8 cellular contexts compared by ENCODE assay signal in the genomic region with DNA sequence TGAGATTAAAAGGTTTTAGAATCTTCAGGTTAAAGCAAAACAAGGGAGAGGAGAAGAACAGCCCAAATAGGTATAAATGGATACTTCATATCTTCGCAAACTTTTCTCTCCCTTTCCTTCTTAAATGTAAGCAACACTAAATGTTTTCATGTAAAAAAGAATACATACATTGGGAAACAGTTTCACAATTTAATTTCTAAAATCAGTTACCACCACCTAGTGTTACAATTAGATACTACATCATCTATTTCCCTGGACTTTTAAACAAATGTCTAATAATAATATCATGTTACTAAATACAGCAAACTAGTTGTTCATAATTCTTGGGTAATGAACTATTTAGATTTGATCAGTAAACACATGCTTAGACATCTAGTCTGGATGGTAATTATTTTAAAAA. TPM values are rescaled to one million over a fixed set of nuclear protein-coding genes. Genes with fewer than 3 reads are reported as not detected.
A peak's percentile ranks its signal among the peaks of the same experiment; 100 is the strongest.
DNase-seq lines count a peak whose midpoint lies in the region; TF ChIP-seq lines count a peak whose summit lies in the region.

No MANE protein-coding gene starts in this region.

- 72 to 76% methylated on average over 1 of the region's 1 CpG for WGBS in tibial nerve, 2 donors

- intact Hi-C loops in MCF 10A (cut with micrococcal nuclease) (loop anchor here (2.0 to 5.0 kb wide), 2 partner anchors 237 to 396 kb away; no protein-coding TSS in a partner anchor), breast epithelium (cut with DNase I; ENCODE audit: low total_unique reads) (no loop called here)

- H3K36me3 Mint-ChIP-seq in MCF 10A (ENCODE audit: insufficient read depth, unreplicated experiment): peaks cover 16% of the 10 kb centered on the region

- no peak overlapping the region for H3K4me3 Mint-ChIP-seq in MCF 10A (ENCODE audit: unreplicated experiment)

- DNase-seq in MCF 10A (ENCODE audit: unreplicated experiment) (peak; percentile 11), breast epithelium (ENCODE audit: low spot score in 2 of 2) (no peak), OCI-M1 (lab: John Stamatoyannopoulos, UW) (peak; percentile 59), fibroblast of the aortic adventitia (ENCODE audit: low read depth) (peak; percentile 66), tibial nerve (ENCODE audit: low spot score in 2 of 2) (no peak), amygdala (lab: John Stamatoyannopoulos, UW) (no peak), NCI-H2107 (lab: John Stamatoyannopoulos, UW) (no peak)
- DNase-seq in activated CD4-positive, alpha-beta T cell treated with anti-CD3 and anti-CD28 coated beads for 4 hours: no peak

- TF ChIP-seq CTCF in MCF 10A (IDR thresholded peaks at IDR 0.05; ENCODE audit: unreplicated experiment) (peak; percentile 27), breast epithelium (IDR thresholded peaks at IDR 0.05) (peak in 1 of 3 donors; percentile 31), fibroblast of the aortic adventitia (IDR thresholded peaks at IDR 0.05; ENCODE audit: insufficient read depth, low read length) (peak; percentile 39), tibial nerve (IDR thresholded peaks at IDR 0.05) (peak; percentile 23 to 53 (median 36))

- no peak overlapping the region for H3K27ac ChIP-seq in breast epithelium
- no peak overlapping the region for H3K27ac ChIP-seq in tibial nerve

- POLR2A ChIA-PET in MCF 10A (lab: Yijun Ruan, JAX): no interaction called here

- TF ChIP-seq EP300 in tibial nerve (IDR thresholded peaks at IDR 0.05): no peak

- no peaks in the 10 kb centered on the region for H3K27me3 Mint-ChIP-seq in MCF 10A (ENCODE audit: insufficient read depth, unreplicated experiment)

- no peak overlapping the region for H3K27ac Mint-ChIP-seq in MCF 10A (ENCODE audit: low read depth, unreplicated experiment)

- H3K4me1 Mint-ChIP-seq in MCF 10A (ENCODE audit: insufficient read depth, unreplicated experiment): no peaks in the 10 kb centered on the region

- H3K4me1 ChIP-seq in breast epithelium (no peaks in the 10 kb centered on the region), tibial nerve (no peaks in the 10 kb centered on the region)

- H3K36me3 ChIP-seq in breast epithelium: peaks cover 4% of the 10 kb centered on the region
- H3K36me3 ChIP-seq in tibial nerve: peaks cover 0 to 28% (median 5%) of the 10 kb centered on the region in 3 donors

- CTCF ChIA-PET in MCF 10A (lab: Yijun Ruan, JAX): interaction anchor here (1.4 kb wide), 1 partner anchor 396 kb away, joined by 7 read pairs; no protein-coding TSS in a partner anchor

- no peaks in the 10 kb centered on the region for H3K9me3 Mint-ChIP-seq in MCF 10A (ENCODE audit: unreplicated experiment)

- H3K9me3 ChIP-seq in breast epithelium (no peaks in the 10 kb centered on the region), tibial nerve (no peaks in the 10 kb centered on the region)

- no peak overlapping the region for H3K4me3 ChIP-seq in breast epithelium
- H3K4me3 ChIP-seq in fibroblast of the aortic adventitia (ENCODE audit: low read depth, low read length): no peak overlapping the region
- H3K4me3 ChIP-seq in tibial nerve: no peak overlapping the region

- H3K27me3 ChIP-seq in breast epithelium (no peaks in the 10 kb centered on the region), tibial nerve (no peaks in the 10 kb centered on the region)

- BruUV-seq in MCF 10A (replicated peaks; lab: Mats Ljungman, UMichigan): no TSS peak

- TF ChIP-seq POLR2A in breast epithelium (IDR thresholded peaks at IDR 0.05) (no peak), tibial nerve (IDR thresholded peaks at IDR 0.05) (no peak)

RNA-seq across cellular contexts. Expression of gene MINDY3, which starts 35.8 kb away (rescaled TPM):
- 28.8 and 31.7 TPM in 2 replicates for total RNA-seq in MCF 10A (2022)
- total RNA-seq in breast epithelium: 10 to 100 TPM; 33.0 to 38.3 (median 34.8) TPM
- 36.2 and 43.6 TPM in 2 replicates for total RNA-seq in fibroblast of the aortic adventitia (ENCODE audit: low replicate concordance)
- 10 to 100 TPM; 25.3 to 33.2 (median 28.2) TPM for total RNA-seq in tibial nerve

Comparison
In these comparisons a context has a peak if more than half of its experiments do, and no peak if none do; other contexts are left out.
1. DNase-seq: peak in MCF 10A (single experiment), OCI-M1 (single experiment) and fibroblast of the aortic adventitia (single experiment); none in breast epithelium (0 of 2), tibial nerve (0 of 2), activated CD4-positive, alpha-beta T cell treated with anti-CD3 and anti-CD28 coated beads for 4 hours (0 of 2), amygdala (0 of 56) and NCI-H2107 (single experiment).